ENCODE assay signal across 8 cellular contexts in genomic region chr2:44169155-44169898, GRCh38. TPM values are rescaled to one million over a fixed set of nuclear protein-coding genes. Genes with fewer than 3 reads are reported as not detected.
DNase-seq lines count a peak whose midpoint lies in the region; ATAC-seq and TF ChIP-seq lines count a peak whose summit lies in the region.

No MANE protein-coding gene starts in this region.

- peaks cover 0 to 30% of the 10 kb centered on the region in 2 donors for H3K4me1 ChIP-seq in right atrium auricular region

- H3K27me3 ChIP-seq in BJ (ENCODE audit: control insufficient read depth, insufficient read depth, low read length): no peaks in the 10 kb centered on the region
- no peaks in the 10 kb centered on the region for H3K27me3 ChIP-seq in right atrium auricular region

- peaks cover 23% of the 10 kb centered on the region for H3K9me3 Mint-ChIP-seq in progenitor cell of endocrine pancreas (ENCODE audit: low read depth)

- TF ChIP-seq CTCF in BJ (IDR thresholded peaks at IDR 0.05; ENCODE audit: insufficient read depth, low read depth, low read length): no peak
- TF ChIP-seq CTCF in right atrium auricular region (IDR thresholded peaks at IDR 0.05): no peak
- TF ChIP-seq CTCF in progenitor cell of endocrine pancreas (IDR thresholded peaks at IDR 0.05; ENCODE audit: unreplicated experiment): no peak

- POLR2A ChIA-PET in BJ (lab: Charles Lee): interaction anchor here (1.3 kb wide), 1 partner anchor 26 kb away, joined by 5 read pairs; no protein-coding TSS in a partner anchor

- no peak for DNase-seq in BJ (ENCODE audit: low read depth)
- DNase-seq in HT-29 (ENCODE audit: low spot score): peak; percentile 72
- DNase-seq in SK-N-MC (ENCODE audit: low read depth, low spot score): no peak
- DNase-seq in amygdala (lab: John Stamatoyannopoulos, UW): peak in 39 of 56 donors; percentile 3 to 67 (median 45)
- no peak for DNase-seq in right atrium auricular region (ENCODE audit: low spot score)
- DNase-seq in progenitor cell of endocrine pancreas (ENCODE audit: low spot score, unreplicated experiment): peak; percentile 36
- DNase-seq in NCI-H128 (lab: John Stamatoyannopoulos, UW; ENCODE audit: unreplicated experiment): no peak

- H3K9ac ChIP-seq in SK-N-MC (ENCODE audit: insufficient read length): peak overlapping the region; percentile 89

- no peaks in the 10 kb centered on the region for H3K27me3 Mint-ChIP-seq in progenitor cell of endocrine pancreas

- no peaks in the 10 kb centered on the region for H3K9me3 ChIP-seq in SK-N-MC (ENCODE audit: low read depth, low read length)
- H3K9me3 ChIP-seq in right atrium auricular region: peaks cover 0 to 6% of the 10 kb centered on the region in 2 donors

- peaks cover 15% of the 10 kb centered on the region for H3K4me1 Mint-ChIP-seq in progenitor cell of endocrine pancreas (ENCODE audit: low read depth)

- peak overlapping the region; percentile 99 for H3K27ac Mint-ChIP-seq in progenitor cell of endocrine pancreas

- CTCF ChIA-PET in BJ (lab: Yijun Ruan, JAX): interaction anchor here (0.9 to 1.0 kb wide), 2 partner anchors 10 to 82 kb away, joined by 3 read pairs; no protein-coding TSS in a partner anchor

- peak overlapping the region; percentile 99 for H3K4me3 Mint-ChIP-seq in progenitor cell of endocrine pancreas (ENCODE audit: low read depth)

- peaks cover 7% of the 10 kb centered on the region for H3K36me3 Mint-ChIP-seq in progenitor cell of endocrine pancreas (ENCODE audit: insufficient read depth)

- peak; percentile 3 for ATAC-seq in GM19023 (IDR thresholded peaks at IDR 0.05; ENCODE audit: unreplicated experiment)

- no peaks in the 10 kb centered on the region for H3K36me3 ChIP-seq in BJ (ENCODE audit: control insufficient read depth, insufficient read depth, low read length)
- H3K36me3 ChIP-seq in SK-N-MC (ENCODE audit: insufficient read depth, low read length): no peaks in the 10 kb centered on the region
- H3K36me3 ChIP-seq in right atrium auricular region: no peaks in the 10 kb centered on the region

- 0 out of 2 replicates have a peak overlapping the region, but pooled peaks have one; percentile 58 for H3K27ac ChIP-seq in SK-N-MC
- peak overlapping the region; percentile 96 to 98 for H3K27ac ChIP-seq in right atrium auricular region

- H3K4me3 ChIP-seq in BJ (ENCODE audit: low read depth, low read length) (peak overlapping the region; percentile 88), SK-N-MC (peak overlapping the region; percentile 95), right atrium auricular region (peak overlapping the region; percentile 96 to 97)

RNA-seq across cellular contexts. Expression of gene PPM1B, which starts 0.7 kb away (rescaled TPM):
- 8.2 and 25.7 TPM in 2 replicates for polyA plus RNA-seq in BJ (2011; rRNA removed)
- polyA minus RNA-seq in BJ (2011; rRNA and poly(A)+ RNA removed): 17.1 and 20.3 TPM in 2 replicates
- total RNA-seq in HT-29 (2014; rRNA removed; shearing (Covaris generic)): 21.7 and 24.6 TPM in 2 replicates
- total RNA-seq in right atrium auricular region (10 to 100 TPM; 21.4 to 38.6 TPM), progenitor cell of endocrine pancreas (57.8 and 60.8 TPM in 2 replicates)

Comparison
In these comparisons a context has a peak if more than half of its experiments do, and no peak if none do; other contexts are left out.
1. DNase-seq: peak in HT-29 (single experiment), amygdala (39 of 56) and progenitor cell of endocrine pancreas (single experiment); none in BJ (single experiment), SK-N-MC (single experiment), right atrium auricular region (single experiment) and NCI-H128 (single experiment).
2. Peak in every context shown above with its lines, with median percentiles within 50 percentile points of each other: H3K4me3 ChIP-seq.